In the genomic region with DNA sequence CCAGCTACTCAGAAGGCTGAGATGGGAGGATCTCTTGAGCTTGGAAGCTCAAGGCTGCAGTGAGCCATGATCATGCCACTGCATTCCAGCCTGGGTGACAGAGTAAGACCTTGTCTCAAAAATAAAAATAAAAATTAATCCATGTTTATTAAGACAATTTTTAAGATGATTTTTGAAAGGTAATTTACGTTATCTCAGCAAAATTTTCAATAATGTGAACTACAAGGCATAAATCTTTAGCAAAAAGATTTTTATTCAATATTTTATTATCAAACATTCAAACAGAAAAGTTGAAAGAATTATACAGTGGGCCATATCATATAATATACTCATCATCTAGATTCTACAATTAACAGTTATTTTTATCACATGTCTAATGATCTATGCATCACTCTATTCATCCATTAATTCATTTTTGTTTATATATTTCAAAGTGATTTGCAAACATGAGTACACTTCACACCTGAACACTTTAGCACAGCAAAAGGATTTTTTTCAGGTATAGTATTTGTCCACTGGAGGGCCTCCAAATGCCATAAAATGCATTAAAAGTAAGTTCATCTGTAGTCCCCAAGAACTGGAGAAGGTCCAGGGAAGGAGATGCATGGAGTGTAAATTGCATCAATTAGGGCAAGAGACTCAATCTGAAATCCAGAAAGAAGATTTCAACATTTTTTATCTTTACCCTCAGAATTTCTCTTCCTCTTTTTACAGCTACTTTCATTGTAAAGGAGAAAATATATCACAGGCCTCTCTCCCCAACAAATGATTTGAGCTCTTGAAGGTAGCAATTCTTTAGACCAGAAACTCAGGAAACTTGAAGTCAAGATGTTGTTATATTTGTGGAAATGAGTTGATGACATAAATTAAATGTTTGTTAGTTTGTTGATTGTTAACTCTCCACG, we compare ENCODE assay signal across 8 cellular contexts. TPM values are rescaled to one million over a fixed set of nuclear protein-coding genes. Genes with fewer than 3 reads are reported as not detected.
DNase-seq lines count a peak whose midpoint lies in the region; ATAC-seq and TF ChIP-seq lines count a peak whose summit lies in the region.

No MANE protein-coding gene starts in this region.

- POLR2A ChIA-PET in AG04450 (lab: Yijun Ruan, JAX), result interaction anchor here (0.6 kb wide), 1 partner anchor 352 kb away, joined by 3 read pairs; no protein-coding TSS in a partner anchor

- H3K4me1 Mint-ChIP-seq in endodermal cell (no peaks in the 10 kb centered on the region), nephron progenitor cell (no peaks in the 10 kb centered on the region)

- H3K9me3 ChIP-seq in AG04450 (ENCODE audit: control insufficient read depth, insufficient read depth, low read length) (no peaks in the 10 kb centered on the region), endodermal cell (ENCODE audit: control insufficient read depth, low read length) (no peaks in the 10 kb centered on the region)
- no peaks in the 10 kb centered on the region for H3K9me3 ChIP-seq in effector memory CD4-positive, alpha-beta T cell (ENCODE audit: control insufficient read depth, low read length)

- H3K9me3 Mint-ChIP-seq in endodermal cell, result no peaks in the 10 kb centered on the region
- no peaks in the 10 kb centered on the region for H3K9me3 Mint-ChIP-seq in nephron progenitor cell

- H3K27me3 ChIP-seq in AG04450 (ENCODE audit: control insufficient read depth, insufficient read depth, low read length) (no peaks in the 10 kb centered on the region), endodermal cell (ENCODE audit: control insufficient read depth, insufficient read depth, low read length, poor library complexity, severe bottlenecking) (no peaks in the 10 kb centered on the region)
- no peaks in the 10 kb centered on the region for H3K27me3 ChIP-seq in effector memory CD4-positive, alpha-beta T cell (replicated peaks; ENCODE audit: control insufficient read depth, insufficient read depth, low read length, poor library complexity, severe bottlenecking)

- H3K36me3 Mint-ChIP-seq in endodermal cell (ENCODE audit: low read depth), result peaks cover 60% of the 10 kb centered on the region
- peaks cover 34% of the 10 kb centered on the region for H3K36me3 Mint-ChIP-seq in nephron progenitor cell (ENCODE audit: low read depth)

- no peaks in the 10 kb centered on the region for H3K4me1 ChIP-seq in endodermal cell (ENCODE audit: control insufficient read depth, insufficient read depth, low read length)
- H3K4me1 ChIP-seq in effector memory CD4-positive, alpha-beta T cell (ENCODE audit: control insufficient read depth, insufficient read depth, low read length, poor library complexity, severe bottlenecking), result no peaks in the 10 kb centered on the region

- CTCF ChIA-PET in AG04450 (lab: Charles Lee), result interaction anchor here (0.6 to 7.1 kb wide), 12 partner anchors 17 to 278 kb away, joined by 3 to 66 read pairs (median 4); no protein-coding TSS in a partner anchor

- H3K4me3 ChIP-seq in AG04450 (ENCODE audit: low read depth, low read length) (no peak overlapping the region), endodermal cell (ENCODE audit: low read length) (no peak overlapping the region)
- H3K4me3 ChIP-seq in effector memory CD4-positive, alpha-beta T cell (ENCODE audit: insufficient read depth, low read depth, low read length, poor library complexity, severe bottlenecking), result no peak overlapping the region

- H3K9ac ChIP-seq in endodermal cell (ENCODE audit: extremely low read depth, low read length, poor library complexity, severe bottlenecking), result no peak overlapping the region

- TF ChIP-seq CTCF in AG04450 (IDR thresholded peaks at IDR 0.05; ENCODE audit: low read depth, low read length) (peak; percentile 55), GM12872 (IDR thresholded peaks at IDR 0.05; ENCODE audit: insufficient read depth, low read depth, low read length) (peak; percentile 47; the same call in 2 of the 3 replicates), endodermal cell (conservative IDR thresholded peaks at IDR 0.05) (peak; percentile 73), nephron progenitor cell (IDR thresholded peaks at IDR 0.05) (peak; percentile 48)

- no peak for ATAC-seq in GM21390 (IDR thresholded peaks at IDR 0.05; ENCODE audit: unreplicated experiment)

- peaks cover 79% of the 10 kb centered on the region for H3K36me3 ChIP-seq in endodermal cell (ENCODE audit: control insufficient read depth, insufficient read depth, low read length)
- H3K36me3 ChIP-seq in effector memory CD4-positive, alpha-beta T cell (ENCODE audit: control insufficient read depth, insufficient read depth, low read length), result no peaks in the 10 kb centered on the region

- DNase-seq in AG04450 (ENCODE audit: low read depth, low spot score), result no peak
- DNase-seq in LHCN-M2 (ENCODE audit: low read depth), result peak; percentile 39
- peak; percentile 73 for DNase-seq in RKO (ENCODE audit: low spot score)
- DNase-seq in endodermal cell, result no peak
- DNase-seq in nephron progenitor cell, result no peak
- no peak for DNase-seq in effector memory CD4-positive, alpha-beta T cell

- H3K27ac Mint-ChIP-seq in endodermal cell (no peak overlapping the region), nephron progenitor cell (no peak overlapping the region)

- H3K27me3 Mint-ChIP-seq in endodermal cell (ENCODE audit: insufficient read depth), result no peaks in the 10 kb centered on the region
- no peaks in the 10 kb centered on the region for H3K27me3 Mint-ChIP-seq in nephron progenitor cell (ENCODE audit: low read depth, poor library complexity)

- H3K27ac ChIP-seq in AG04450 (ENCODE audit: low read depth, low read length) (no peak overlapping the region), endodermal cell (ENCODE audit: low read depth, low read length) (no peak overlapping the region)
- no peak overlapping the region for H3K27ac ChIP-seq in effector memory CD4-positive, alpha-beta T cell (ENCODE audit: insufficient read depth, low read length, poor library complexity, severe bottlenecking)

- WGBS in endodermal cell (ENCODE audit: insufficient coverage in 1 of 2, insufficient read length in 1 of 2), 2 experiments, result 88 to 100% methylated on average over 1 of the region's 2 CpGs

- H3K4me3 Mint-ChIP-seq in endodermal cell (no peak overlapping the region), nephron progenitor cell (no peak overlapping the region)

RNA-seq across cellular contexts. Expression of a gene that starts 38.6 kb away (rescaled TPM):
- 9.3 and 14.0 TPM in 2 replicates for polyA plus RNA-seq in AG04450 (2011; rRNA removed)
- polyA minus RNA-seq in AG04450 (2011; rRNA and poly(A)+ RNA removed), result 12.9 and 21.0 TPM in 2 replicates
- 13.7 and 18.8 TPM in 2 replicates for total RNA-seq in LHCN-M2 (2014; rRNA removed)
- 5.4 TPM for polyA plus RNA-seq in LHCN-M2 (2012)
- total RNA-seq in endodermal cell, result 10 to 100 TPM; 17.6 to 19.9 TPM
- 18.2 TPM for polyA plus RNA-seq in endodermal cell (2013, experiment 1 of 2)
- polyA plus RNA-seq in endodermal cell (2013, experiment 2 of 2), result 16.0 TPM

Comparison
In these comparisons a context has a peak if more than half of its experiments do, and no peak if none do; other contexts are left out.
1. DNase-seq: peak in LHCN-M2 (single experiment) and RKO (single experiment); none in AG04450 (single experiment), endodermal cell (single experiment), nephron progenitor cell (single experiment) and effector memory CD4-positive, alpha-beta T cell (0 of 3).
2. Peak in every context shown above with its lines, with median percentiles within 50 percentile points of each other: CTCF ChIP-seq.